In genomic region chr3:16686679-16687078, GRCh38 we compare ENCODE assay signal across 31 cellular contexts.
DNase-seq lines count a peak whose midpoint lies in the region; ATAC-seq, FAIRE-seq and TF ChIP-seq lines count a peak whose summit lies in the region.
"Had no signal": no experiment of that assay in that cellular context is flagged by ENCODE, and none has a peak within 500 bp of the region (broad histone marks: within the 10 kb centered on the region; RNA-seq: fewer than 3 reads in every experiment).

No MANE protein-coding gene starts in this region.

- H2AK5ac ChIP-seq in H1 (ENCODE audit: low read depth, low read length): 0 out of 2 replicates have a peak overlapping the region, but pooled peaks have one; percentile 67

- no peak for TF ChIP-seq RAD21 in H1 (IDR thresholded peaks at IDR 0.05 in 1 of 2, conservative IDR thresholded peaks at IDR 0.05 in 1 of 2; ENCODE audit: low read depth in 2 of 2, low read length in 2 of 2)

- no peaks in the 10 kb centered on the region for H4K20me1 ChIP-seq in GM23338 (replicated peaks; ENCODE audit: insufficient read depth)
- no peaks in the 10 kb centered on the region for H4K20me1 ChIP-seq in MM.1S (ENCODE audit: insufficient read depth, low read length)
- H4K20me1 ChIP-seq in H1 (replicated peaks in 1 of 2; ENCODE audit: control insufficient read depth in 1 of 2, insufficient read depth in 2 of 2, low read length in 2 of 2): no peaks in the 10 kb centered on the region

- DNase-seq in GM23338 (ENCODE audit: low spot score) (peak; percentile 30), MM.1S (no peak), H1 (ENCODE audit: low read depth in 1 of 2, low spot score in 2 of 2) (no peak), myocyte (ENCODE audit: low read depth) (peak; percentile 59), immature natural killer cell (no peak), omental fat pad (ENCODE audit: low spot score) (no peak)
- DNase-seq in activated T-cell treated with anti-CD3 and anti-CD28 coated beads, Interleukin-2, amount 50 U/mL, for 4 hours: no peak
- DNase-seq: Caco-2; CD8-positive, alpha-beta T cell; DMS 273 treated with DMSO at 0.1 percent for 48 hours; DMS79; GF-D8; HCEC 1CT; Karpas-422; MV-4-11; NCI-H1105 treated with DMSO at 0.1 percent for 48 hours; NCI-H146; NCI-H1930; NCI-H2107; NCI-H524; NCI-H748 treated with DMSO at 0.1 percent for 48 hours; NK-92 treated with Interleukin-12 subunit alpha and Interleukin-12 subunit beta, amount 100 ng/mL, for 24 hours; PC-9 had no signal

- H3K4me1 Mint-ChIP-seq in GM23338: peaks cover 15% of the 10 kb centered on the region
- H3K4me1 Mint-ChIP-seq in immature natural killer cell: no peaks in the 10 kb centered on the region
- H3K4me1 Mint-ChIP-seq in activated T-cell treated with anti-CD3 and anti-CD28 coated beads, Interleukin-2, amount 50 U/mL, for 4 hours (ENCODE audit: low read depth): no peaks in the 10 kb centered on the region
- H3K4me1 Mint-ChIP-seq: B cell had no signal

- H3K36me3 Mint-ChIP-seq in GM23338 (ENCODE audit: low read depth) (peaks cover 81% of the 10 kb centered on the region), immature natural killer cell (no peaks in the 10 kb centered on the region)
- H3K36me3 Mint-ChIP-seq in activated T-cell treated with anti-CD3 and anti-CD28 coated beads, Interleukin-2, amount 50 U/mL, for 4 hours (ENCODE audit: insufficient read depth): no peaks in the 10 kb centered on the region
- H3K36me3 Mint-ChIP-seq: CD8-positive, alpha-beta T cell had no signal

- no peak for TF ChIP-seq EP300 in H1 (IDR thresholded peaks at IDR 0.05; ENCODE audit: borderline replicate concordance in 1 of 2, low read depth in 2 of 2, low read length in 2 of 2)

- no peaks in the 10 kb centered on the region for H3K27me3 ChIP-seq in GM23338 (ENCODE audit: insufficient read depth)
- no peaks in the 10 kb centered on the region for H3K27me3 ChIP-seq in MM.1S (replicated peaks; ENCODE audit: insufficient read depth, low read length)
- no peaks in the 10 kb centered on the region for H3K27me3 ChIP-seq in H1 (replicated peaks in 1 of 4; ENCODE audit: control insufficient read depth in 3 of 4, extremely low read depth in 1 of 4, insufficient read depth in 3 of 4, low read length in 3 of 4)
- H3K27me3 ChIP-seq: SJSA1 had no signal

- no peak overlapping the region for H3K4me3 Mint-ChIP-seq in GM23338
- no peak overlapping the region for H3K4me3 Mint-ChIP-seq in immature natural killer cell
- no peak overlapping the region for H3K4me3 Mint-ChIP-seq in activated T-cell treated with anti-CD3 and anti-CD28 coated beads, Interleukin-2, amount 50 U/mL, for 4 hours
- H3K4me3 Mint-ChIP-seq: B cell; CD8-positive, alpha-beta T cell had no signal

- peak overlapping the region; percentile 39; the same call in 1 of the 2 replicates for H4K8ac ChIP-seq in H1 (ENCODE audit: extremely low read depth, insufficient read depth, low read length)

- H2AFZ ChIP-seq in GM23338 (no peak overlapping the region), MM.1S (ENCODE audit: low read length) (no peak overlapping the region), H1 (ENCODE audit: low read length) (no peak overlapping the region)
- H2AFZ ChIP-seq: PC-9 had no signal

- H2BK20ac ChIP-seq in H1 (ENCODE audit: low read length): peak overlapping the region; percentile 48

- peaks cover 18% of the 10 kb centered on the region for H3K9me2 ChIP-seq in GM23338 (ENCODE audit: insufficient read depth)
- H3K9me2 ChIP-seq in MM.1S (replicated peaks; ENCODE audit: insufficient read depth, low read length): no peaks in the 10 kb centered on the region

- H3K18ac ChIP-seq in H1 (ENCODE audit: extremely low read depth, low read length): peak overlapping the region; percentile 40; the same call in 1 of the 2 replicates

- H3K79me1 ChIP-seq in H1 (ENCODE audit: low read depth, low read length): no peaks in the 10 kb centered on the region

- no peak overlapping the region for H3K23ac ChIP-seq in H1 (ENCODE audit: insufficient read length)

- H3K9me3 ChIP-seq in MM.1S (replicated peaks; ENCODE audit: insufficient read depth, low read length): no peaks in the 10 kb centered on the region
- H3K9me3 ChIP-seq in H1 (ENCODE audit: insufficient read depth in 2 of 2, low read depth in 1 of 2, low read length in 1 of 2): peaks cover 55 to 56% of the 10 kb centered on the region in 2 experiments
- H3K9me3 ChIP-seq: Caco-2, SJSA1 had no signal

- peaks cover 16% of the 10 kb centered on the region for H3F3A ChIP-seq in GM23338 (replicated peaks; ENCODE audit: low read depth)
- no peaks in the 10 kb centered on the region for H3F3A ChIP-seq in MM.1S (ENCODE audit: insufficient read depth, low read length)

- peak in 1 of 2 experiments; percentile 34; a peak in 1 of 3 replicates for TF ChIP-seq POLR2A in H1 (IDR thresholded peaks at IDR 0.05; ENCODE audit: control extremely low read depth in 1 of 2, low read depth in 2 of 2, low read length in 2 of 2)

- ATAC-seq in GM23338 (peak; percentile 60), GM19467 (IDR thresholded peaks at IDR 0.05; ENCODE audit: unreplicated experiment) (no peak), omental fat pad (ENCODE audit: low FRiP score) (no peak)
- ATAC-seq in activated T-cell treated with anti-CD3 and anti-CD28 coated beads, Interleukin-2, amount 50 U/mL, for 4 hours: no peak
- ATAC-seq: CD8-positive, alpha-beta T cell; HepG2; Right ventricle myocardium inferior had no signal

- no peak overlapping the region for H3K4me2 ChIP-seq in GM23338
- H3K4me2 ChIP-seq in MM.1S (ENCODE audit: low read depth, low read length): 0 out of 2 replicates have a peak overlapping the region, but pooled peaks have one; percentile 7
- no peak overlapping the region for H3K4me2 ChIP-seq in H1 (ENCODE audit: insufficient read depth in 1 of 2, low read depth in 2 of 2, low read length in 2 of 2)
- H3K4me2 ChIP-seq: PC-9 had no signal

- H4K5ac ChIP-seq in H1 (ENCODE audit: insufficient read length, low read depth, low read length): peak overlapping the region; percentile 71

- FAIRE-seq in H1 (lab: Jason Lieb, UNC): no peak
- FAIRE-seq: GM12892, HepG2 had no signal

- H3K4me3 ChIP-seq in GM23338 (no peak overlapping the region), MM.1S (ENCODE audit: low read length) (no peak overlapping the region), H1 (ENCODE audit: extremely low read depth in 1 of 4, insufficient read depth in 2 of 4, low read depth in 3 of 4, low read length in 4 of 4) (no peak overlapping the region; a peak in 1 of 8 replicates)
- H3K4me3 ChIP-seq: PC-9, SJSA1 had no signal

- H3K9me3 Mint-ChIP-seq in GM23338 (peaks cover 73% of the 10 kb centered on the region), immature natural killer cell (peaks cover 0 to 1% (median 0%) of the 10 kb centered on the region in 6 donors)
- no peaks in the 10 kb centered on the region for H3K9me3 Mint-ChIP-seq in activated T-cell treated with anti-CD3 and anti-CD28 coated beads, Interleukin-2, amount 50 U/mL, for 4 hours
- H3K9me3 Mint-ChIP-seq: CD8-positive, alpha-beta T cell had no signal

- WGBS in H1 (ENCODE audit: extremely low coverage in 1 of 2, insufficient coverage in 1 of 2, insufficient read length in 1 of 2, insufficient replicate concordance in 2 of 2, low coverage in 1 of 2, low lambda C conversion rate in 2 of 2, missing lambda C conversion rate in 1 of 2), 2 experiments: 65% methylated on average over 3 of the region's 3 CpGs; no CpG with 5 or more reads in 1 of the 2 experiments

- H2BK15ac ChIP-seq in H1 (ENCODE audit: low read length): no peak overlapping the region

- no peaks in the 10 kb centered on the region for H3K79me2 ChIP-seq in GM23338 (replicated peaks; ENCODE audit: insufficient read depth)
- H3K79me2 ChIP-seq in MM.1S (ENCODE audit: low read length): no peaks in the 10 kb centered on the region
- no peaks in the 10 kb centered on the region for H3K79me2 ChIP-seq in H1 (ENCODE audit: control insufficient read depth in 1 of 2, insufficient read depth in 2 of 2, low read length in 2 of 2)

- H2BK120ac ChIP-seq in H1 (replicated peaks; ENCODE audit: low read depth, low read length): peak overlapping the region; percentile 90

- H4K91ac ChIP-seq in H1 (replicated peaks; ENCODE audit: insufficient read length, low read length): peak overlapping the region; percentile 97

- peak overlapping the region; percentile 60 for H2BK12ac ChIP-seq in H1 (ENCODE audit: low read depth, low read length)

- H3K4me1 ChIP-seq in GM23338 (ENCODE audit: insufficient read depth) (no peaks in the 10 kb centered on the region), MM.1S (ENCODE audit: low read length) (peaks cover 14% of the 10 kb centered on the region; the same call in 1 of the 2 replicates), H1 (replicated peaks in 1 of 4; ENCODE audit: control insufficient read depth in 3 of 4, insufficient read depth in 4 of 4, low read length in 3 of 4) (peaks cover 0 to 4% (median 2%) of the 10 kb centered on the region in 4 experiments; a peak in 4 of 7 replicates)
- H3K4me1 ChIP-seq: Caco-2, SJSA1 had no signal

- peak overlapping the region; percentile 88 for H3K27ac ChIP-seq in GM23338 (ENCODE audit: low read depth)
- H3K27ac ChIP-seq in MM.1S (ENCODE audit: low read length): no peak overlapping the region
- H3K27ac ChIP-seq in H1 (ENCODE audit: low read depth, low read length): peak overlapping the region; percentile 71
- H3K27ac ChIP-seq: 22Rv1, C4-2B, PC-9, SJSA1 had no signal

- peak overlapping the region; percentile 15 for H3K4ac ChIP-seq in H1 (replicated peaks; ENCODE audit: insufficient read length, low read depth, low read length)

- peak overlapping the region; percentile 81 for H2BK5ac ChIP-seq in H1 (ENCODE audit: low read depth, low read length)

- CTCF ChIA-PET in H1 (lab: Charles Lee; ENCODE audit: partially characterized antibody): no interaction called here

- H3K14ac ChIP-seq in H1 (ENCODE audit: insufficient read length): no peak overlapping the region

- H3K27me3 Mint-ChIP-seq in GM23338 (ENCODE audit: insufficient read depth, low read depth, poor library complexity) (peaks cover 2% of the 10 kb centered on the region), immature natural killer cell (ENCODE audit: low read depth in 3 of 3) (peaks cover 3 to 5% (median 3%) of the 10 kb centered on the region in 3 donors)
- peaks cover 2% of the 10 kb centered on the region for H3K27me3 Mint-ChIP-seq in activated T-cell treated with anti-CD3 and anti-CD28 coated beads, Interleukin-2, amount 50 U/mL, for 4 hours (ENCODE audit: low read depth)
- H3K27me3 Mint-ChIP-seq: B cell had no signal

- no peaks in the 10 kb centered on the region for H3K23me2 ChIP-seq in H1 (ENCODE audit: low read depth, low read length)

- POLR2A ChIA-PET in H1 (lab: Charles Lee; ENCODE audit: partially characterized antibody): interaction anchor here (1.8 kb wide), 1 partner anchor 29 kb away, joined by 4 read pairs; no protein-coding TSS in a partner anchor

- H3K9ac ChIP-seq in MM.1S (ENCODE audit: low read length) (no peak overlapping the region), H1 (replicated peaks in 1 of 4; ENCODE audit: extremely low read depth in 1 of 4, low read depth in 3 of 4, low read length in 3 of 4) (peak overlapping the region in 1 of 4 experiments; percentile 10; a peak in 1 of 7 replicates)

- H3K56ac ChIP-seq in H1 (replicated peaks; ENCODE audit: insufficient read length, low read depth, low read length): no peak overlapping the region

- TF ChIP-seq CTCF in GM23338 (conservative IDR thresholded peaks at IDR 0.05; ENCODE audit: low read depth in 2 of 2) (no peak), MM.1S (IDR thresholded peaks at IDR 0.05; ENCODE audit: low read length) (no peak), H1 (IDR thresholded peaks at IDR 0.05; ENCODE audit: control extremely low read depth in 1 of 3, insufficient read depth in 1 of 3, low read depth in 1 of 3, low read length in 3 of 3) (no peak), omental fat pad (IDR thresholded peaks at IDR 0.05) (no peak)

- peak overlapping the region; percentile 59 for H3K27ac Mint-ChIP-seq in GM23338
- H3K27ac Mint-ChIP-seq in immature natural killer cell: no peak overlapping the region
- H3K27ac Mint-ChIP-seq: B cell; CD8-positive, alpha-beta T cell had no signal

- H3K36me3 ChIP-seq in GM23338 (ENCODE audit: insufficient read depth) (peaks cover 6% of the 10 kb centered on the region; the same call in 1 of the 2 replicates), MM.1S (replicated peaks; ENCODE audit: insufficient read depth, low read length) (no peaks in the 10 kb centered on the region), H1 (ENCODE audit: control insufficient read depth in 2 of 4, insufficient read depth in 4 of 4, low read length in 3 of 4) (peaks cover 0 to 68% (median 33%) of the 10 kb centered on the region in 4 experiments; a peak in 6 of 8 replicates)
- H3K36me3 ChIP-seq: SJSA1 had no signal

Comparison
In these comparisons a context has a peak if more than half of its experiments do, and no peak if none do; other contexts are left out.
1. DNase-seq: peak in GM23338 (single experiment) and myocyte (single experiment); none in MM.1S (single experiment), H1 (0 of 2), immature natural killer cell (0 of 3), omental fat pad (single experiment) and activated T-cell treated with anti-CD3 and anti-CD28 coated beads, Interleukin-2, amount 50 U/mL, for 4 hours (single experiment).